Comparison of ENCODE assay signal across 8 cellular contexts in the genomic region with DNA sequence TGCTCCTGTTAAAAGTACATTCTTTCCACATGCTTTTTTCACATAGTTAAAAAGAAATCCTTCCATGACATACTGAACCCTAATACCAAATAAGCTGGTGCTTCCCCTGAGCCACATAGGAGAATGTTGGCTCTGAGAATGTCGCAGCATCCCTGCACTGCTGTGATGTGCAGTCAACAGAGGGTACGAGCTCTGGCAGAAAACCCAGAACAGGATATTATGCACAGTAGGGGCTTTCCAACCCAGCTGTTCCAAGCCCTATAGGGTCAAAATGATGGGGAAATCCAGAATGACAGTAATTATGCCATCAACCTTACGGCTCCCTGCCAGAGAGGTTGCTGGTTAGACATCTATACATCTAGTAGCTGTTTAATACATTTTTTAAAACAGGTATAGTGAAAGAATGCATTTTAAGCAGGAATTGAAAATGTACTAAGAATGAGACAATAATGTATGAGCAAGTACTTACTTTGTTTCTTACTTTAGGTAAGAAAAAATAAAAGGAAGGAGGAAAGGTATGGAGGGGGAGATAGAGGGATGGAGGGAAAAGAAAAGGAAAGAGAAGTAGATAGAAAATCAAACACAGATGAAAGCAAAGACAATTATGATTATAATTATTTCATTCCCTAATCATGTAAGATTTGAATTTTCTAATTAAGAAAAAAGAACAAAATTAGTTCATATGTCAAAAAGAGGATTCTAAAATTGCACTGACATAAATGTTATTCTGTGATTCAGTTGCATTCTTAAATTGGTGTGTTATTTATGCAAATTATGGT.
A peak's percentile ranks its signal among the peaks of the same experiment; 100 is the strongest.
DNase-seq lines count a peak whose midpoint lies in the region; ATAC-seq, FAIRE-seq and TF ChIP-seq lines count a peak whose summit lies in the region.

No MANE protein-coding gene starts in this region.

- ATAC-seq in GM21825 (IDR thresholded peaks at IDR 0.05; ENCODE audit: unreplicated experiment) (peak; percentile 60), foreskin keratinocyte (peak; percentile 34), HG03139 (IDR thresholded peaks at IDR 0.05; ENCODE audit: unreplicated experiment) (no peak), lower lobe of right lung (no peak)

- H3K27me3 ChIP-seq in foreskin keratinocyte, result no peaks in the 10 kb centered on the region
- H3K27me3 ChIP-seq in lower lobe of right lung (ENCODE audit: low read depth), result no peaks in the 10 kb centered on the region

- DNase-seq in GM12892 (ENCODE audit: insufficient read length), result no peak
- peak; percentile 28 for DNase-seq in T follicular helper cell (ENCODE audit: low read depth)
- DNase-seq in foreskin keratinocyte, result peak in 1 of 2 donors; percentile 3
- no peak for DNase-seq in UCSD-AML1 (lab: John Stamatoyannopoulos, UW; ENCODE audit: unreplicated experiment)
- DNase-seq in NCI-H1694 treated with DMSO at 0.1 percent for 48 hours (lab: John Stamatoyannopoulos, UW), result no peak
- DNase-seq in lower lobe of right lung, result no peak

- no peak overlapping the region for H3K27ac ChIP-seq in foreskin keratinocyte
- no peak overlapping the region for H3K27ac ChIP-seq in lower lobe of right lung

- TF ChIP-seq CTCF in foreskin keratinocyte (conservative IDR thresholded peaks at IDR 0.05) (no peak), lower lobe of right lung (IDR thresholded peaks at IDR 0.05) (no peak)

- intact Hi-C loops in lower lobe of right lung (cut with DNase I), result no loop called here

- H3K9me3 ChIP-seq in lower lobe of right lung, result no peaks in the 10 kb centered on the region

- H3K4me1 ChIP-seq in foreskin keratinocyte (peaks cover 15% of the 10 kb centered on the region), lower lobe of right lung (peaks cover 20% of the 10 kb centered on the region)

- TF ChIP-seq POLR2A in GM12892 (IDR thresholded peaks at IDR 0.05; ENCODE audit: low read depth, low read length), result peak; percentile 50

- FAIRE-seq in GM12892 (lab: Jason Lieb, UNC), result peak; percentile 97

- no peak overlapping the region for H3K4me3 ChIP-seq in lower lobe of right lung

- no peaks in the 10 kb centered on the region for H3K36me3 ChIP-seq in lower lobe of right lung

Comparison
In these comparisons a context has a peak if more than half of its experiments do, and no peak if none do; other contexts are left out.
1. ATAC-seq: peak in GM21825 (single experiment) and foreskin keratinocyte (single experiment); none in HG03139 (single experiment) and lower lobe of right lung (0 of 2).